In the genomic region with DNA sequence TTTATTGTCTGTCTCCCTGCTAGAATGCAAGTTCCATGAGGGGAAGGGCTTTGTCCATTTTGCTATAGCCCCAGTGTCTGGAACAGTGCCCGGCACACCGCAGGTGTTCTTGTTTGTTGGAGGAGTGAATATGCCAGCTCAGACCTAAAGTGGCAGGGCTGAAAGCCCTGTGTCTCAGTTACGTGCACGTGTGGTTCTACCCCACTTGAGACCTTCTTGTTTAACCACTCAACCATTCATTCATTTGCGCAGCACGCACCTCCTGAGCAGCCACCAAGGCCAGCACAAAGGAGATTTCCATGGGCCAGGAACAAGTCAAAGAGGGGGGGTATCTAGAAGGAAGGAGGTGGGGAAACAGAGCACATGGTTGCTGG, we compare ENCODE assay signal across 19 cellular contexts.
DNase-seq lines count a peak whose midpoint lies in the region; ATAC-seq and TF ChIP-seq lines count a peak whose summit lies in the region.
"Had no signal": no experiment of that assay in that cellular context is flagged by ENCODE, and none has a peak within 500 bp of the region (broad histone marks: within the 10 kb centered on the region; RNA-seq: fewer than 3 reads in every experiment).

No MANE protein-coding gene starts in this region.

- no peak overlapping the region for H3K4me3 Mint-ChIP-seq in type B pancreatic cell
- H3K4me3 Mint-ChIP-seq: activated CD8-positive, alpha-beta T cell treated with anti-CD3 and anti-CD28 coated beads, Interleukin-2, amount 10 ng/mL, durations not matched to agents 7 days and 5 days; activated naive CD8-positive, alpha-beta T cell treated with anti-CD3 and anti-CD28 coated beads, Interleukin-2, amount 10 ng/mL, durations not matched to agents 7 days and 5 days; central memory CD8-positive, alpha-beta T cell had no signal

- no peak overlapping the region for H3K27ac Mint-ChIP-seq in type B pancreatic cell
- H3K27ac Mint-ChIP-seq: activated CD8-positive, alpha-beta T cell treated with anti-CD3 and anti-CD28 coated beads, Interleukin-2, amount 10 ng/mL, durations not matched to agents 7 days and 5 days; activated naive CD8-positive, alpha-beta T cell treated with anti-CD3 and anti-CD28 coated beads, Interleukin-2, amount 10 ng/mL, durations not matched to agents 7 days and 5 days had no signal

- H3K27ac ChIP-seq in heart left ventricle: peak overlapping the region; percentile 54 to 87 (median 78)
- H3K27ac ChIP-seq in subcutaneous abdominal adipose tissue (ENCODE audit: low read depth, low read length): peak overlapping the region; percentile 11
- H3K27ac ChIP-seq: neutrophil had no signal

- no peak for TF ChIP-seq POLR2A in heart left ventricle (IDR thresholded peaks at IDR 0.05)

- H3K27me3 ChIP-seq in heart left ventricle (no peaks in the 10 kb centered on the region), subcutaneous abdominal adipose tissue (ENCODE audit: control insufficient read depth in 5 of 5, insufficient read depth in 4 of 5, low read length in 5 of 5) (no peaks in the 10 kb centered on the region)
- H3K27me3 ChIP-seq: BE2C, neutrophil had no signal

- TF ChIP-seq CTCF in heart left ventricle (IDR thresholded peaks at IDR 0.05) (no peak), type B pancreatic cell (conservative IDR thresholded peaks at IDR 0.05) (no peak)

- H3K9me3 ChIP-seq in heart left ventricle (no peaks in the 10 kb centered on the region), subcutaneous abdominal adipose tissue (ENCODE audit: control insufficient read depth in 5 of 5, low read length in 5 of 5) (no peaks in the 10 kb centered on the region)
- H3K9me3 ChIP-seq: BE2C, neutrophil had no signal

- H3K4me1 ChIP-seq in heart left ventricle (peaks cover 4 to 46% (median 22%) of the 10 kb centered on the region in 12 donors), subcutaneous abdominal adipose tissue (ENCODE audit: control insufficient read depth in 5 of 5, insufficient read depth in 5 of 5, low read length in 5 of 5) (peaks cover 6 to 48% (median 14%) of the 10 kb centered on the region in 5 donors)

- no peaks in the 10 kb centered on the region for H3K9me3 Mint-ChIP-seq in type B pancreatic cell
- H3K9me3 Mint-ChIP-seq: activated naive CD8-positive, alpha-beta T cell treated with anti-CD3 and anti-CD28 coated beads, Interleukin-2, amount 10 ng/mL, durations not matched to agents 7 days and 5 days; central memory CD8-positive, alpha-beta T cell had no signal

- DNase-seq in heart left ventricle (no peak), left cardiac atrium (no peak), NCI-H2029 treated with DMSO at 0.1 percent for 48 hours (lab: John Stamatoyannopoulos, UW) (peak; percentile 100), NCI-H748 treated with DMSO at 0.1 percent for 48 hours (lab: John Stamatoyannopoulos, UW) (peak; percentile 46), type B pancreatic cell (ENCODE audit: extremely low spot score, unreplicated experiment) (no peak), DMS153 (lab: John Stamatoyannopoulos, UW) (no peak), RPMI8226 (no peak)
- DNase-seq: activated CD4-positive, CD25-positive, alpha-beta regulatory T cell treated with anti-CD3 and anti-CD28 coated beads, Interleukin-2, amount 50 U/mL, for 72 hours; activated CD8-positive, alpha-beta T cell treated with anti-CD3 and anti-CD28 coated beads, Interleukin-2, amount 10 ng/mL, durations not matched to agents 7 days and 5 days; activated effector memory CD4-positive, alpha-beta T cell treated with Interleukin-2 at 50 U/mL for 16 hours; activated naive CD8-positive, alpha-beta T cell treated with anti-CD3 and anti-CD28 coated beads, Interleukin-2, amount 10 ng/mL, durations not matched to agents 7 days and 5 days; activated T-cell treated with anti-CD3 and anti-CD28 coated beads for 4 hours; BE2C; KG1; NCI-H2227 treated with DMSO at 0.1 percent for 48 hours had no signal

- no peak overlapping the region for H3K4me3 ChIP-seq in heart left ventricle
- no peak overlapping the region for H3K4me3 ChIP-seq in subcutaneous abdominal adipose tissue (ENCODE audit: low read depth in 1 of 5, low read length in 5 of 5)
- H3K4me3 ChIP-seq: skin epidermis had no signal

- H3K27me3 Mint-ChIP-seq in type B pancreatic cell: no peaks in the 10 kb centered on the region
- H3K27me3 Mint-ChIP-seq: central memory CD8-positive, alpha-beta T cell had no signal

- H3K36me3 Mint-ChIP-seq in type B pancreatic cell: peaks cover 8% of the 10 kb centered on the region
- H3K36me3 Mint-ChIP-seq: activated naive CD8-positive, alpha-beta T cell treated with anti-CD3 and anti-CD28 coated beads, Interleukin-2, amount 10 ng/mL, durations not matched to agents 7 days and 5 days had no signal

- 84 to 94% (median 90%) methylated on average over 6 of the region's 6 CpGs for WGBS in heart left ventricle, 4 donors

- ATAC-seq in heart left ventricle: no peak
- ATAC-seq in left cardiac atrium: no peak
- ATAC-seq: activated CD8-positive, alpha-beta T cell treated with anti-CD3 and anti-CD28 coated beads, Interleukin-2, amount 10 ng/mL, durations not matched to agents 7 days and 5 days had no signal

- intact Hi-C loops in heart left ventricle (cut with DNase I): loop anchor here in 3 of 10 donors (5.0 kb wide), 2 partner anchors 36 to 126 kb away; no protein-coding TSS in a partner anchor
- intact Hi-C loops in left cardiac atrium (cut with DNase I): no loop called here

- no peak overlapping the region for H3K9ac ChIP-seq in subcutaneous abdominal adipose tissue (ENCODE audit: low read length in 5 of 5)

- peaks cover 4% of the 10 kb centered on the region for H3K4me1 Mint-ChIP-seq in type B pancreatic cell (ENCODE audit: unreplicated experiment)
- H3K4me1 Mint-ChIP-seq: central memory CD8-positive, alpha-beta T cell had no signal

- H3K36me3 ChIP-seq in heart left ventricle (peaks cover 0 to 70% (median 6%) of the 10 kb centered on the region in 9 donors), subcutaneous abdominal adipose tissue (ENCODE audit: control insufficient read depth in 5 of 5, insufficient read depth in 5 of 5, low read length in 5 of 5) (no peaks in the 10 kb centered on the region)
- H3K36me3 ChIP-seq: BE2C, neutrophil had no signal

Comparison
In these comparisons a context has a peak if more than half of its experiments do, and no peak if none do; other contexts are left out.
1. DNase-seq: peak in NCI-H2029 treated with DMSO at 0.1 percent for 48 hours (single experiment) and NCI-H748 treated with DMSO at 0.1 percent for 48 hours (single experiment); none in heart left ventricle (0 of 5), left cardiac atrium (single experiment), type B pancreatic cell (single experiment), DMS153 (single experiment) and RPMI8226 (single experiment).